8 cellular contexts compared by ENCODE assay signal in genomic region chr17:4143563-4144410, GRCh38. TPM values are rescaled to one million over a fixed set of nuclear protein-coding genes. Genes with fewer than 3 reads are reported as not detected.
DNase-seq lines count a peak whose midpoint lies in the region; ATAC-seq and TF ChIP-seq lines count a peak whose summit lies in the region.

No MANE protein-coding gene starts in this region.

- H3K27me3 Mint-ChIP-seq in endodermal cell (ENCODE audit: insufficient read depth) = no peaks in the 10 kb centered on the region

- H3K9me3 ChIP-seq in endodermal cell (ENCODE audit: control insufficient read depth, low read length) = no peaks in the 10 kb centered on the region

- H2BK5ac ChIP-seq in mesendoderm (ENCODE audit: low read length) = peak overlapping the region; percentile 50

- DNase-seq in COLO668 (lab: John Stamatoyannopoulos, UW; ENCODE audit: unreplicated experiment) (peak; percentile 90), HT1080 (ENCODE audit: low read depth) (peak; percentile 92), NOMO-1 treated with DMSO at 0.1 percent for 48 hours (lab: John Stamatoyannopoulos, UW; ENCODE audit: unreplicated experiment) (peak; percentile 89), endodermal cell (peak; percentile 97), mesendoderm (peak; percentile 96)
- peak; percentile 83 for DNase-seq in activated CD8-positive, alpha-beta memory T cell treated with anti-CD3 and anti-CD28 coated beads, Interleukin-2, amount 50 U/mL, for 1 hour (ENCODE audit: extremely low read depth)
- DNase-seq in stimulated activated CD8-positive, alpha-beta memory T cell treated with anti-CD3 and anti-CD28 coated beads, Interleukin-12 subunit alpha, Interleukin-12 subunit beta, amount 100 ng/mL, for 24 hours (ENCODE audit: extremely low read depth) = peak; percentile 72

- no peak for TF ChIP-seq CTCF in endodermal cell (conservative IDR thresholded peaks at IDR 0.05)

- peak overlapping the region; percentile 92 for H3K4me3 Mint-ChIP-seq in endodermal cell

- no peak overlapping the region for H3K23ac ChIP-seq in mesendoderm (ENCODE audit: low read length)

- peak overlapping the region; percentile 72 for H3K18ac ChIP-seq in mesendoderm (ENCODE audit: low read length)

- H2BK15ac ChIP-seq in mesendoderm (replicated peaks; ENCODE audit: low read depth) = no peak overlapping the region

- H3K27ac Mint-ChIP-seq in endodermal cell = peak overlapping the region; percentile 99

- peak overlapping the region; percentile 99 for H3K9ac ChIP-seq in endodermal cell (ENCODE audit: extremely low read depth, low read length, poor library complexity, severe bottlenecking)
- peak overlapping the region; percentile 97 for H3K9ac ChIP-seq in mesendoderm (ENCODE audit: low read length)

- H4K5ac ChIP-seq in mesendoderm (ENCODE audit: low read length) = no peak overlapping the region

- H3K56ac ChIP-seq in mesendoderm (ENCODE audit: low read length) = peak overlapping the region; percentile 98

- H3K27me3 ChIP-seq in endodermal cell (ENCODE audit: control insufficient read depth, insufficient read depth, low read length, poor library complexity, severe bottlenecking) = no peaks in the 10 kb centered on the region
- no peaks in the 10 kb centered on the region for H3K27me3 ChIP-seq in mesendoderm (ENCODE audit: insufficient read depth, low read length, poor library complexity)

- peak; percentile 53 for ATAC-seq in GM21360 (IDR thresholded peaks at IDR 0.05; ENCODE audit: unreplicated experiment)

- H3K4me1 Mint-ChIP-seq in endodermal cell = peaks cover 15% of the 10 kb centered on the region

- H3K79me1 ChIP-seq in mesendoderm (ENCODE audit: low read length) = peaks cover 15% of the 10 kb centered on the region

- no peak overlapping the region for H4K8ac ChIP-seq in mesendoderm (ENCODE audit: low read depth, low read length)

- WGBS in endodermal cell (ENCODE audit: insufficient coverage in 1 of 2, insufficient read length in 1 of 2), 2 experiments = 3 to 12% methylated on average over 20 to 69 of the region's 69 CpGs
- no CpG with 5 or more reads among the region's 69 CpGs for WGBS in mesendoderm (ENCODE audit: extremely low coverage, insufficient coverage, low lambda C conversion rate)

- peaks cover 9% of the 10 kb centered on the region for H3K4me1 ChIP-seq in endodermal cell (ENCODE audit: control insufficient read depth, insufficient read depth, low read length)
- peaks cover 2% of the 10 kb centered on the region for H3K4me1 ChIP-seq in mesendoderm (ENCODE audit: control insufficient read depth, low read depth, low read length)

- no peak overlapping the region for H2BK120ac ChIP-seq in mesendoderm (ENCODE audit: low read depth, low read length)

- no peaks in the 10 kb centered on the region for H3K36me3 Mint-ChIP-seq in endodermal cell (ENCODE audit: low read depth)

- no peaks in the 10 kb centered on the region for H3K9me3 Mint-ChIP-seq in endodermal cell

- peak overlapping the region; percentile 90 for H3K4ac ChIP-seq in mesendoderm (ENCODE audit: low read depth, low read length)

- H3K36me3 ChIP-seq in endodermal cell (ENCODE audit: control insufficient read depth, insufficient read depth, low read length) (no peaks in the 10 kb centered on the region), mesendoderm (ENCODE audit: control insufficient read depth, insufficient read depth, low read length) (no peaks in the 10 kb centered on the region)

- no peak overlapping the region for H2AK5ac ChIP-seq in mesendoderm (ENCODE audit: low read length)

- peak overlapping the region; percentile 78 for H3K4me2 ChIP-seq in mesendoderm (ENCODE audit: low read length)

- H3K4me3 ChIP-seq in endodermal cell (ENCODE audit: low read length) (peak overlapping the region; percentile 93), mesendoderm (ENCODE audit: low read length) (peak overlapping the region; percentile 97)

- H3K27ac ChIP-seq in endodermal cell (ENCODE audit: low read depth, low read length) (peak overlapping the region; percentile 98), mesendoderm (ENCODE audit: low read depth, low read length) (peak overlapping the region; percentile 85)

- H3K79me2 ChIP-seq in mesendoderm (ENCODE audit: control insufficient read depth, insufficient read depth, low read length) = peaks cover 9% of the 10 kb centered on the region

RNA-seq across cellular contexts. Expression of gene CYB5D2, which starts 0.8 kb away (rescaled TPM):
- total RNA-seq in HT1080 (2014; rRNA removed; shearing (Covaris generic)) = 12.1 and 14.5 TPM in 2 replicates
- polyA plus RNA-seq in HT1080 (2015; cell fraction: cytosol; rRNA removed) = 23.9 and 27.4 TPM in 2 replicates
- polyA plus RNA-seq in HT1080 (2015; cell fraction: nucleus; rRNA removed) = 19.8 and 21.8 TPM in 2 replicates
- 1 to 10 TPM; 6.7 to 6.8 TPM for total RNA-seq in endodermal cell
- polyA plus RNA-seq in endodermal cell (2013, experiment 1 of 2) = 18.3 TPM
- 15.6 TPM for polyA plus RNA-seq in endodermal cell (2013, experiment 2 of 2)
- 2.6 TPM for polyA plus RNA-seq in mesendoderm (2013, experiment 1 of 2)
- polyA plus RNA-seq in mesendoderm (2013, experiment 2 of 2) = 2.5 TPM

RNA-seq across cellular contexts. Expression of gene ZZEF1, which starts 1.0 kb away (rescaled TPM):
- 22.5 and 27.3 TPM in 2 replicates for total RNA-seq in HT1080 (2014; rRNA removed; shearing (Covaris generic))
- polyA plus RNA-seq in HT1080 (2015; cell fraction: cytosol; rRNA removed) = 6.3 and 9.9 TPM in 2 replicates
- 34.1 and 38.0 TPM in 2 replicates for polyA plus RNA-seq in HT1080 (2015; cell fraction: nucleus; rRNA removed)
- total RNA-seq in endodermal cell = 10 to 100 TPM; 21.5 to 29.4 TPM
- polyA plus RNA-seq in endodermal cell (2013, experiment 1 of 2) = 15.0 TPM
- polyA plus RNA-seq in endodermal cell (2013, experiment 2 of 2) = 14.1 TPM
- 5.6 TPM for polyA plus RNA-seq in mesendoderm (2013, experiment 1 of 2)
- 5.8 TPM for polyA plus RNA-seq in mesendoderm (2013, experiment 2 of 2)

Comparison
In these comparisons a context has a peak if more than half of its experiments do, and no peak if none do; other contexts are left out.
1. Peak in every context shown above with its lines: DNase-seq, ATAC-seq, H3K4me3 ChIP-seq and H3K27ac ChIP-seq.